ENCODE assay signal across 23 cellular contexts in the genomic region with DNA sequence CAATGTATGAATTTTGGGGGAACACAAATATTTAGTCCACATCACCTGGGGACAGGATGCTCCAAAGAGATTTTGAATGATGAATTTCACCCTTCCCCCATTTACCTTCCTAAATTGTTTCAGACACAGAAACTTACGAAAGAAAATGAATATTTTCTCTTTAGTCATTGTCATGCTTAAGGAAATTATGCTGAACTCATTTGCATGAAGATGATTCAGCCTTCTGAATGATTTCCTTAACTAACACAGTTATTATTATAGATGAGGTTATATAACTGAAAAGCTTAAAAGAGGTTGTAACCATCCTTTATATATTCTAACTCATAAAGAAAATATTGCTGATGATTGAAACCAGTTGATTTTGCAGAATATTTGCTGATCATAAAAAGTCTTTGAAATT.
DNase-seq lines count a peak whose midpoint lies in the region; ATAC-seq, FAIRE-seq and TF ChIP-seq lines count a peak whose summit lies in the region.
"Had no signal": no experiment of that assay in that cellular context is flagged by ENCODE, and none has a peak within 500 bp of the region (broad histone marks: within the 10 kb centered on the region; RNA-seq: fewer than 3 reads in every experiment).

No MANE protein-coding gene starts in this region.

- H3K9ac ChIP-seq in PC-3 (ENCODE audit: low read length), result 0 out of 2 replicates have a peak overlapping the region, but pooled peaks have one; percentile 11

- POLR2A ChIA-PET in PC-3 (lab: Charles Lee; ENCODE audit: unreplicated experiment), result no interaction called here

- BruUV-seq in PC-3 (replicated peaks; lab: Mats Ljungman, UMichigan), result TSS peak; percentile 44

- no peak overlapping the region for H3K4me3 ChIP-seq in PC-3 (ENCODE audit: low read length)
- H3K4me3 ChIP-seq in bronchial epithelial cell (ENCODE audit: low read depth, low read length), result no peak overlapping the region
- H3K4me3 ChIP-seq: A549 had no signal

- H3K9me2 ChIP-seq in PC-3 (replicated peaks; ENCODE audit: low read length), result no peaks in the 10 kb centered on the region

- TF ChIP-seq CTCF in PC-3 (conservative IDR thresholded peaks at IDR 0.05; ENCODE audit: low read depth, low read length) (no peak), bronchial epithelial cell (IDR thresholded peaks at IDR 0.05; ENCODE audit: insufficient read depth, low read length, severe bottlenecking) (no peak)

- no peak for FAIRE-seq in bronchial epithelial cell (lab: Jason Lieb, UNC)
- FAIRE-seq: A549, GM12892, GM18507 had no signal

- ATAC-seq in PC-3, result no peak
- ATAC-seq in HG02623 (IDR thresholded peaks at IDR 0.05; ENCODE audit: unreplicated experiment), result no peak
- no peak for ATAC-seq in HG02763 (IDR thresholded peaks at IDR 0.05; ENCODE audit: unreplicated experiment)
- no peak for ATAC-seq in HG02852 (IDR thresholded peaks at IDR 0.05; ENCODE audit: unreplicated experiment)
- ATAC-seq: A549, HCT116 had no signal

- H3F3A ChIP-seq in PC-3 (ENCODE audit: low read length, unreplicated experiment), result peaks cover 13% of the 10 kb centered on the region

- no peaks in the 10 kb centered on the region for H3K79me2 ChIP-seq in PC-3 (ENCODE audit: low read length)

- DNase-seq in ELR (ENCODE audit: low read depth), result peak; percentile 58
- no peak for DNase-seq in PC-3
- peak; percentile 14 for DNase-seq in bronchial epithelial cell (ENCODE audit: low read depth)
- DNase-seq in putamen (ENCODE audit: low spot score), result peak; percentile 42
- DNase-seq in posterior vena cava (ENCODE audit: low spot score), result no peak
- DNase-seq: BE2C, DMS79, GOT3, Kasumi-1, MM.1S, NCI-H1048, NCI-H1417 treated with DMSO at 0.1 percent for 48 hours, NCI-H187, NCI-H446, OCI-M1, Right ventricle myocardium superior had no signal

- no peaks in the 10 kb centered on the region for H3K9me3 ChIP-seq in PC-3 (ENCODE audit: low read length)
- H3K9me3 ChIP-seq: A549, BE2C had no signal

- CTCF ChIA-PET in PC-3 (lab: Charles Lee), result no interaction called here

- H2AFZ ChIP-seq in PC-3 (ENCODE audit: low read length), result no peak overlapping the region

- peak overlapping the region; percentile 28; the same call in 1 of the 2 replicates for H3K4me2 ChIP-seq in PC-3 (ENCODE audit: low read length)
- H3K4me2 ChIP-seq: A549 had no signal

- H4K20me1 ChIP-seq in PC-3 (ENCODE audit: low read length), result no peaks in the 10 kb centered on the region

- H3K4me1 ChIP-seq in PC-3 (ENCODE audit: insufficient read depth, low read length), result peaks cover 35% of the 10 kb centered on the region
- H3K4me1 ChIP-seq: A549, BE2C had no signal

- H3K27me3 ChIP-seq in PC-3 (ENCODE audit: low read length), result no peaks in the 10 kb centered on the region
- H3K27me3 ChIP-seq in bronchial epithelial cell (ENCODE audit: control insufficient read depth, insufficient read depth, low read length), result no peaks in the 10 kb centered on the region

- H3K36me3 ChIP-seq in PC-3 (ENCODE audit: low read depth, low read length) (no peaks in the 10 kb centered on the region), bronchial epithelial cell (ENCODE audit: control insufficient read depth, insufficient read depth, low read length) (no peaks in the 10 kb centered on the region)
- H3K36me3 ChIP-seq: BE2C had no signal

- peak overlapping the region; percentile 94 for H3K27ac ChIP-seq in PC-3 (ENCODE audit: low read length)
- H3K27ac ChIP-seq: A549 had no signal

- intact Hi-C loops in PC-3 (cut with micrococcal nuclease), result no loop called here
- intact Hi-C loops in posterior vena cava (cut with DNase I), result no loop called here

Comparison
In these comparisons a context has a peak if more than half of its experiments do, and no peak if none do; other contexts are left out.
1. DNase-seq: peak in ELR (single experiment), bronchial epithelial cell (single experiment) and putamen (single experiment); none in PC-3 (single experiment) and posterior vena cava (single experiment).